24 cellular contexts compared by ENCODE assay signal in genomic region chr3:147015334-147015733, GRCh38.
"Had no signal": no experiment of that assay in that cellular context is flagged by ENCODE, and none has a peak within 500 bp of the region (broad histone marks: within the 10 kb centered on the region; RNA-seq: fewer than 3 reads in every experiment).

No MANE protein-coding gene starts in this region.

- H3K4me3 ChIP-seq: coronary artery, dorsolateral prefrontal cortex, esophagus squamous epithelium, gastrocnemius medialis, heart right ventricle, left lung, lower lobe of right lung had no signal

- H3K27ac ChIP-seq: coronary artery, dorsolateral prefrontal cortex, epithelial cell of prostate, esophagus squamous epithelium, gastrocnemius medialis, heart right ventricle, left lung, lower lobe of right lung had no signal

- H3K36me3 ChIP-seq: esophagus squamous epithelium, gastrocnemius medialis, heart right ventricle, left lung, lower lobe of right lung had no signal

- H3K4me3 Mint-ChIP-seq: effector memory CD8-positive, alpha-beta T cell; endodermal cell; naive thymus-derived CD4-positive, alpha-beta T cell had no signal

- H3K36me3 Mint-ChIP-seq: naive thymus-derived CD4-positive, alpha-beta T cell had no signal

- H3K27me3 ChIP-seq: esophagus squamous epithelium, gastrocnemius medialis, heart right ventricle, left lung had no signal

- ATAC-seq: effector memory CD8-positive, alpha-beta T cell; esophagus mucosa; gastrocnemius medialis; heart right ventricle; left cardiac atrium; left lung; left ventricle myocardium superior; lower lobe of right lung; naive thymus-derived CD4-positive, alpha-beta T cell had no signal

- H3K9me3 ChIP-seq: gastrocnemius medialis had no signal

- H3K4me1 Mint-ChIP-seq: endodermal cell; naive thymus-derived CD4-positive, alpha-beta T cell had no signal

- DNase-seq: dermis blood vessel endothelial cell; dorsolateral prefrontal cortex; effector CD4-positive, alpha-beta T cell; effector memory CD8-positive, alpha-beta T cell; endodermal cell; erythroblast; esophagus squamous epithelium; foreskin fibroblast; foreskin melanocyte; gastrocnemius medialis; glutamatergic neuron; head of caudate nucleus; heart right ventricle; hippocampal formation; left cardiac atrium; left lung; left ventricle myocardium superior; lower lobe of right lung; mesenchymal stem cell; midbrain; naive thymus-derived CD4-positive, alpha-beta T cell had no signal

- H3K9me3 Mint-ChIP-seq: endodermal cell had no signal

- H3K27me3 Mint-ChIP-seq: effector memory CD8-positive, alpha-beta T cell; naive thymus-derived CD4-positive, alpha-beta T cell had no signal

- H3K27ac Mint-ChIP-seq: effector memory CD8-positive, alpha-beta T cell; endodermal cell; naive thymus-derived CD4-positive, alpha-beta T cell had no signal

- H3K4me1 ChIP-seq: esophagus squamous epithelium, gastrocnemius medialis, heart right ventricle, left lung, lower lobe of right lung had no signal
